Comparison of ENCODE assay signal across 22 cellular contexts in genomic region chr6:95742895-95743294, GRCh38.
"Had no signal": no experiment of that assay in that cellular context is flagged by ENCODE, and none has a peak within 500 bp of the region (broad histone marks: within the 10 kb centered on the region; RNA-seq: fewer than 3 reads in every experiment).

No MANE protein-coding gene starts in this region.

- H3K4me1 ChIP-seq: esophagus muscularis mucosa, foreskin keratinocyte, gastroesophageal sphincter, heart right ventricle, left lung, lower lobe of right lung had no signal

- H3K27me3 ChIP-seq: dorsolateral prefrontal cortex, esophagus muscularis mucosa, foreskin keratinocyte, gastroesophageal sphincter, heart right ventricle, left lung had no signal

- FAIRE-seq: endothelial cell of umbilical vein, frontal cortex, islet of Langerhans, keratinocyte had no signal

- DNase-seq: dermis blood vessel endothelial cell; dorsolateral prefrontal cortex; effector CD4-positive, alpha-beta T cell; effector memory CD4-positive, alpha-beta T cell; foreskin keratinocyte; head of caudate nucleus; heart right ventricle; hippocampal formation; left cardiac atrium; left lung; left ventricle myocardium superior; lower lobe of right lung; mesenchymal stem cell; midbrain; naive thymus-derived CD4-positive, alpha-beta T cell had no signal

- H3K36me3 ChIP-seq: esophagus muscularis mucosa, gastroesophageal sphincter, heart right ventricle, left lung, lower lobe of right lung had no signal

- ATAC-seq: foreskin keratinocyte; gastroesophageal sphincter; heart right ventricle; left cardiac atrium; left lung; left ventricle myocardium superior; lower lobe of right lung; naive thymus-derived CD4-positive, alpha-beta T cell had no signal

- H3K4me3 ChIP-seq: coronary artery, dorsolateral prefrontal cortex, esophagus muscularis mucosa, gastroesophageal sphincter, heart right ventricle, left lung, lower lobe of right lung had no signal

- H3K27ac ChIP-seq: coronary artery, dorsolateral prefrontal cortex, esophagus muscularis mucosa, foreskin keratinocyte, gastroesophageal sphincter, heart right ventricle, left lung, lower lobe of right lung had no signal
